ENCODE assay signal across 17 cellular contexts in the genomic region with DNA sequence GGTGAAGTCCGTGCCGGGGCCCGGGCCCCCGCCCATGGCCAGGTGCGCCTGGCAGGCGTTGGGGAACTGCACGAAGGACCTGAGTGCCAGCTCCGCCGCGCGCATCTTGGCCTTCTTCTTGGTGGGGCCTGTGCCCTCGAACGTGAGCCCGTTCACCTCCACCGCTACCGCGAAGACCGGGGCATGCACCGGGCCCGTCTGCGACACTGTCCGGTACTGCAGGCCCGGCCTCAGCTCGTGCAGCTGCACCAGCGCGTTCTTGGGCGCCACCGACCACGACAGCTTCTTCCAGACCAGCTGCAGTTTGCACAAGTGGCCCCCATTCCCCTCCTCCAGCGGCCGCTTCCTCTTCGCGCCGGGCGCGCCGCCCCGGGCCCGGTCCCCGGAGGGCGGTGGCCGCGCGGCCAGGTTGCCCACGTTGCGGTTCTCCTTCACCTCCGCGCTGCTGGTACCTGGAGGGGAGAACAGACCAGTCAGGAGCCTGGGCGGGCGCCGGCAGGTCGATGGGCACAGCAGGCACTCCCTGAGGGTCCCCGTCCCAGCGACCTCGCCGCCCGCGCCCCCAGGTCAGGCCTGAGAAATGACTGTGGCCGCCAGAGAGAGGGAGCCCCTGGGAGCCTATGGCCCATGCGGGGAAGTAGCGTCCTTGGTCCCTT.
DNase-seq lines count a peak whose midpoint lies in the region; ATAC-seq and TF ChIP-seq lines count a peak whose summit lies in the region.
"Had no signal": no experiment of that assay in that cellular context is flagged by ENCODE, and none has a peak within 500 bp of the region (broad histone marks: within the 10 kb centered on the region; RNA-seq: fewer than 3 reads in every experiment).

No MANE protein-coding gene starts in this region.

- H3K27me3 ChIP-seq in H7 (ENCODE audit: control insufficient read depth, insufficient read depth, low read length) (no peaks in the 10 kb centered on the region), testis (no peaks in the 10 kb centered on the region)
- H3K27me3 ChIP-seq: BE2C had no signal

- WGBS in testis, 2 donors = 49 to 77% methylated on average over 27 to 61 of the region's 61 CpGs

- peaks cover 3% of the 10 kb centered on the region for H3K4me1 ChIP-seq in testis
- H3K4me1 ChIP-seq: BE2C had no signal

- H3K27ac ChIP-seq in coronary artery (no peak overlapping the region), testis (no peak overlapping the region)

- no peak for TF ChIP-seq CTCF in coronary artery (IDR thresholded peaks at IDR 0.05)
- TF ChIP-seq CTCF in testis (IDR thresholded peaks at IDR 0.05) = no peak

- no peak overlapping the region for H3K4me3 ChIP-seq in H7 (ENCODE audit: insufficient read depth, low read depth, low read length)
- no peak overlapping the region for H3K4me3 ChIP-seq in coronary artery
- peak overlapping the region; percentile 15 to 29 for H3K4me3 ChIP-seq in testis

- H3K9me3 ChIP-seq in testis = no peaks in the 10 kb centered on the region
- H3K9me3 ChIP-seq: BE2C had no signal

- H3K36me3 ChIP-seq in H7 (replicated peaks; ENCODE audit: control insufficient read depth, insufficient read depth, low read length) = no peaks in the 10 kb centered on the region
- no peaks in the 10 kb centered on the region for H3K36me3 ChIP-seq in testis (ENCODE audit: low read depth, missing control alignments)
- H3K36me3 ChIP-seq: BE2C had no signal

- ATAC-seq in left lobe of liver = no peak
- no peak for ATAC-seq in GM21786 (IDR thresholded peaks at IDR 0.05; ENCODE audit: unreplicated experiment)
- ATAC-seq: Panc1, Right ventricle myocardium inferior had no signal

- in situ Hi-C loops in ACHN (cut with HindIII; ENCODE audit: low pct_ligation_motif_present, low pct_unique_long_range_greater_than_20kb, low sequenced_read_pairs) = no loop called here

- TF ChIP-seq POLR2A in testis (IDR thresholded peaks at IDR 0.05) = no peak

- peak; percentile 60 for DNase-seq in H7
- DNase-seq in coronary artery (ENCODE audit: low spot score) = peak; percentile 63
- DNase-seq in left lobe of liver (ENCODE audit: low spot score) = peak; percentile 23
- no peak for DNase-seq in testis
- DNase-seq in DMS153 (lab: John Stamatoyannopoulos, UW) = no peak
- no peak for DNase-seq in ACHN
- DNase-seq: BE2C; CD4-positive, alpha-beta T cell; HCEC 1CT; NCI-H1105 treated with DMSO at 0.1 percent for 48 hours; NCI-H1694 treated with DMSO at 0.1 percent for 48 hours; NCI-H2107; NCI-H2227 treated with DMSO at 0.1 percent for 48 hours; NCI-H524 treated with DMSO at 0.1 percent for 48 hours had no signal

- intact Hi-C loops in testis (cut with DNase I; ENCODE audit: low total_unique reads) = no loop called here

Comparison
In these comparisons a context has a peak if more than half of its experiments do, and no peak if none do; other contexts are left out.
1. DNase-seq: peak in H7 (single experiment), coronary artery (single experiment) and left lobe of liver (single experiment); none in testis (single experiment), DMS153 (single experiment) and ACHN (single experiment).
2. H3K4me3 ChIP-seq: peak in testis (2 of 2); none in H7 (single experiment) and coronary artery (single experiment).